In the genomic region with DNA sequence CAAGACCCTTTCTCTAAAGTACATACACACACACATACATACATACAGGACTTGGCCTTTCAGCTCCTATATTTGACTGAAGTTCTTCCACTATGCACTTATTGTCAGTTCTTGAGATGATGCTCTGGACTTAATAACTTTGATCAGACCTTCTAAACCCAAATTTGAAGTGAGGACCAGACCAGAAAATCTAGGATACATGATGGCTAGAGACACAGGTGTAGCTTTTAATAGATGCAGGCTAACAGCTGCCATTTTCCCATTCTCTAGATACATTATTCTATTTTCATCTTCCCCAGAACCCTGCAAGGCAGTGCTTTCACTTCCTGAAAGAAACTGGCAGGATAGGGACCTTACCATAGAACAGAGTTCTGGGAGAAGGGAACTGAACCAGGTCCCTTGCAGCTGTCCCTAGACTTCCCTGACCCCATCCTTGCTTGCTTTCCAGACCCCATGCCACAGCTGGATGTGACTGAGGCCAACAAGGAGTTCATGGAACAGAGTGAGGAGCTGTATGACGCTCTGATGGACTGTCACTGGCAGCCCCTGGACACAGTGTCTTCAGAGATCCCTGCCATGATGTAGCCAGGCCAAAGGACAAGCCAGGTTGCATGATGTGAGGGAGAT, we compare ENCODE assay signal across 9 cellular contexts. TPM values are rescaled to one million over a fixed set of nuclear protein-coding genes. Genes with fewer than 3 reads are reported as not detected.
DNase-seq lines count a peak whose midpoint lies in the region; ATAC-seq lines count a peak whose summit lies in the region.
"Had no signal": no experiment of that assay in that cellular context is flagged by ENCODE, and none has a peak within 500 bp of the region (broad histone marks: within the 10 kb centered on the region; RNA-seq: fewer than 3 reads in every experiment).

No MANE protein-coding gene starts in this region.

- DNase-seq in T-helper 1 cell (no peak), MV-4-11 (lab: John Stamatoyannopoulos, UW) (peak; percentile 78)
- DNase-seq in activated T-helper 1 cell treated with anti-CD3 and anti-CD28 coated beads, Interleukin-12 subunit alpha, Interleukin-12 subunit beta, Interleukin-2, Interleukin-4 antibody, amounts not matched to agents 30 ng/mL and 10 ng/mL and 1 ng/mL, durations not matched to agents 14 hours and 24 hours and 36 hours (ENCODE audit: low spot score), result no peak
- DNase-seq in stimulated activated CD4-positive, alpha-beta T cell treated with anti-CD3 and anti-CD28 coated beads, Interleukin-4, amount 100 ng/mL, for 24 hours, result peak; percentile 33
- DNase-seq in activated CD4-positive, CD25-positive, alpha-beta regulatory T cell (lab: John Stamatoyannopoulos, UW), result no peak
- DNase-seq: retina had no signal

- peak overlapping the region; percentile 43 for H3K27ac Mint-ChIP-seq in T-helper 1 cell treated with Interleukin-12 subunit alpha and Interleukin-12 subunit beta and Interleukin-4 antibody, amounts not matched to agents 30 μg/mL and 1 μg/mL, for 36 hours
- peak overlapping the region; percentile 37 for H3K27ac Mint-ChIP-seq in activated T-helper 1 cell treated with anti-CD3 and anti-CD28 coated beads, Interleukin-12 subunit alpha, Interleukin-12 subunit beta, Interleukin-2, Interleukin-4 antibody, amounts not matched to agents 30 ng/mL and 10 ng/mL and 1 ng/mL, durations not matched to agents 14 hours and 24 hours and 36 hours

- peaks cover 22% of the 10 kb centered on the region for H3K4me1 Mint-ChIP-seq in T-helper 1 cell treated with Interleukin-12 subunit alpha and Interleukin-12 subunit beta and Interleukin-4 antibody, amounts not matched to agents 30 μg/mL and 1 μg/mL, for 36 hours (ENCODE audit: low read depth)
- peaks cover 26% of the 10 kb centered on the region for H3K4me1 Mint-ChIP-seq in activated T-helper 1 cell treated with anti-CD3 and anti-CD28 coated beads, Interleukin-12 subunit alpha, Interleukin-12 subunit beta, Interleukin-2, Interleukin-4 antibody, amounts not matched to agents 30 ng/mL and 10 ng/mL and 1 ng/mL, durations not matched to agents 14 hours and 24 hours and 36 hours (ENCODE audit: low read depth)

- no peaks in the 10 kb centered on the region for H3K9me3 Mint-ChIP-seq in T-helper 1 cell treated with Interleukin-12 subunit alpha and Interleukin-12 subunit beta and Interleukin-4 antibody, amounts not matched to agents 30 μg/mL and 1 μg/mL, for 36 hours
- H3K9me3 Mint-ChIP-seq in activated T-helper 1 cell treated with anti-CD3 and anti-CD28 coated beads, Interleukin-12 subunit alpha, Interleukin-12 subunit beta, Interleukin-2, Interleukin-4 antibody, amounts not matched to agents 30 ng/mL and 10 ng/mL and 1 ng/mL, durations not matched to agents 14 hours and 24 hours and 36 hours, result no peaks in the 10 kb centered on the region

- ATAC-seq in GM18498 (IDR thresholded peaks at IDR 0.05; ENCODE audit: unreplicated experiment) (no peak), HG03097 (IDR thresholded peaks at IDR 0.05; ENCODE audit: low FRiP score, unreplicated experiment) (no peak)

- H3K4me3 Mint-ChIP-seq in T-helper 1 cell treated with Interleukin-12 subunit alpha and Interleukin-12 subunit beta and Interleukin-4 antibody, amounts not matched to agents 30 μg/mL and 1 μg/mL, for 36 hours, result no peak overlapping the region
- H3K4me3 Mint-ChIP-seq in activated T-helper 1 cell treated with anti-CD3 and anti-CD28 coated beads, Interleukin-12 subunit alpha, Interleukin-12 subunit beta, Interleukin-2, Interleukin-4 antibody, amounts not matched to agents 30 ng/mL and 10 ng/mL and 1 ng/mL, durations not matched to agents 14 hours and 24 hours and 36 hours, result peak overlapping the region; percentile 10

- intact Hi-C loops in activated T-helper 1 cell treated with anti-CD3 and anti-CD28 coated beads, Interleukin-12 subunit alpha, Interleukin-12 subunit beta, Interleukin-2, Interleukin-4 antibody, amounts not matched to agents 30 ng/mL and 10 ng/mL and 1 ng/mL, durations not matched to agents 14 hours and 24 hours and 36 hours (cut with micrococcal nuclease), result no loop called here

- no peaks in the 10 kb centered on the region for H3K27me3 Mint-ChIP-seq in T-helper 1 cell treated with Interleukin-12 subunit alpha and Interleukin-12 subunit beta and Interleukin-4 antibody, amounts not matched to agents 30 μg/mL and 1 μg/mL, for 36 hours (ENCODE audit: low read depth)
- no peaks in the 10 kb centered on the region for H3K27me3 Mint-ChIP-seq in activated T-helper 1 cell treated with anti-CD3 and anti-CD28 coated beads, Interleukin-12 subunit alpha, Interleukin-12 subunit beta, Interleukin-2, Interleukin-4 antibody, amounts not matched to agents 30 ng/mL and 10 ng/mL and 1 ng/mL, durations not matched to agents 14 hours and 24 hours and 36 hours (ENCODE audit: insufficient read depth)

- peaks cover 45% of the 10 kb centered on the region for H3K36me3 Mint-ChIP-seq in T-helper 1 cell treated with Interleukin-12 subunit alpha and Interleukin-12 subunit beta and Interleukin-4 antibody, amounts not matched to agents 30 μg/mL and 1 μg/mL, for 36 hours (ENCODE audit: low read depth)
- peaks cover 38% of the 10 kb centered on the region for H3K36me3 Mint-ChIP-seq in activated T-helper 1 cell treated with anti-CD3 and anti-CD28 coated beads, Interleukin-12 subunit alpha, Interleukin-12 subunit beta, Interleukin-2, Interleukin-4 antibody, amounts not matched to agents 30 ng/mL and 10 ng/mL and 1 ng/mL, durations not matched to agents 14 hours and 24 hours and 36 hours (ENCODE audit: low read depth)

RNA-seq across cellular contexts. Expression of a gene that starts 14.9 kb away (rescaled TPM):
- total RNA-seq in activated T-helper 1 cell treated with anti-CD3 and anti-CD28 coated beads, Interleukin-12 subunit alpha, Interleukin-12 subunit beta, Interleukin-2, Interleukin-4 antibody, amounts not matched to agents 30 ng/mL and 10 ng/mL and 1 ng/mL, durations not matched to agents 14 hours and 24 hours and 36 hours, result 0.27 TPM in 1 of 2 replicates, not detected in the other

RNA-seq across cellular contexts. Expression of a gene that starts 24.3 kb away (rescaled TPM):
- 40.2 and 41.0 TPM in 2 replicates for total RNA-seq in activated T-helper 1 cell treated with anti-CD3 and anti-CD28 coated beads, Interleukin-12 subunit alpha, Interleukin-12 subunit beta, Interleukin-2, Interleukin-4 antibody, amounts not matched to agents 30 ng/mL and 10 ng/mL and 1 ng/mL, durations not matched to agents 14 hours and 24 hours and 36 hours

Comparison
In these comparisons a context has a peak if more than half of its experiments do, and no peak if none do; other contexts are left out.
1. DNase-seq: peak in MV-4-11 (single experiment) and stimulated activated CD4-positive, alpha-beta T cell treated with anti-CD3 and anti-CD28 coated beads, Interleukin-4, amount 100 ng/mL, for 24 hours (single experiment); none in T-helper 1 cell (0 of 5), activated T-helper 1 cell treated with anti-CD3 and anti-CD28 coated beads, Interleukin-12 subunit alpha, Interleukin-12 subunit beta, Interleukin-2, Interleukin-4 antibody, amounts not matched to agents 30 ng/mL and 10 ng/mL and 1 ng/mL, durations not matched to agents 14 hours and 24 hours and 36 hours (single experiment) and activated CD4-positive, CD25-positive, alpha-beta regulatory T cell (0 of 4).